12 cellular contexts compared by ENCODE assay signal in the genomic region with DNA sequence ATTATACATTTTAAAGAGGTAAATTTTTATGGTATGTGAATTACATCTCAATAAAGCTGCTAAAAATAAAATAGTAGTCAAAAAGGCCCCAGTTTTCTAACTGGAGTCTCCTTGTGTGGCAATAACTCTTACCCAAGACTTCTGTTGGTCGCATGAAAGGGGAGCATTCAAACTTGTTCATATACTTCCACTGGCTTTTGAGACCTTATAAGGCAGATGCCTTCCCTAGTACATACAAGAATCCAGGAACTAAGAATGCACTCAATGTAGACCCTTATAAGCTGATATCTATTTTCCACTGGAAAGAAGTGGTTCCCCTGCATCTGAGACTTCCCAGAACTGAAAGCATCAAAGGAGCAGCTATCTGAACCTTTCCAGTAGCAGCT.
"Had no signal": no experiment of that assay in that cellular context is flagged by ENCODE, and none has a peak within 500 bp of the region (broad histone marks: within the 10 kb centered on the region; RNA-seq: fewer than 3 reads in every experiment).

No MANE protein-coding gene starts in this region.

- H3K4me3 ChIP-seq: hepatocyte, lower lobe of right lung, neural progenitor cell, ovary, testis had no signal

- DNase-seq: activated effector memory CD4-positive, alpha-beta T cell treated with anti-CD3 and anti-CD28 coated beads, Interleukin-2, amount 50 U/mL, for 16 hours; activated T-cell treated with anti-CD3 and anti-CD28 coated beads, Interleukin-2, amount 50 U/mL, for 24 hours; kidney glomerular epithelial cell; lower lobe of right lung; ovary; stimulated activated CD4-positive, alpha-beta T cell treated with anti-CD3 and anti-CD28 coated beads, Interleukin-15, amount 100 ng/mL, for 24 hours; stimulated activated CD4-positive, alpha-beta T cell treated with anti-CD3 and anti-CD28 coated beads, Interleukin-4, amount 100 ng/mL, for 24 hours; stimulated activated naive CD8-positive, alpha-beta T cell treated with anti-CD3 and anti-CD28 coated beads, Interleukin-15, amount 100 ng/mL, for 72 hours; testis had no signal

- ATAC-seq: activated CD4-positive, CD25-positive, alpha-beta regulatory T cell treated with anti-CD3 and anti-CD28 coated beads, Interleukin-2, amount 50 U/mL, for 24 hours; lower lobe of right lung; stimulated activated naive CD8-positive, alpha-beta T cell treated with anti-CD3 and anti-CD28 coated beads, Interleukin-15, amount 100 ng/mL, for 72 hours had no signal

- H3K9me3 ChIP-seq: lower lobe of right lung, ovary, testis had no signal

- H2AFZ ChIP-seq: hepatocyte, neural progenitor cell had no signal

- H3K9ac ChIP-seq: neural progenitor cell had no signal

- H3K27ac ChIP-seq: hepatocyte, lower lobe of right lung, neural progenitor cell, ovary, testis had no signal

- H3K79me2 ChIP-seq: hepatocyte had no signal

- H3K4me2 ChIP-seq: hepatocyte, neural progenitor cell had no signal

- H3K36me3 ChIP-seq: neural progenitor cell, ovary had no signal

- H3K27me3 ChIP-seq: hepatocyte, neural progenitor cell, ovary, testis had no signal

- H3K4me1 ChIP-seq: neural progenitor cell had no signal
